Comparison of ENCODE assay signal across 8 cellular contexts in genomic region chr15:74788716-74789151, GRCh38. TPM values are rescaled to one million over a fixed set of nuclear protein-coding genes. Genes with fewer than 3 reads are reported as not detected.
DNase-seq lines count a peak whose midpoint lies in the region; ATAC-seq and TF ChIP-seq lines count a peak whose summit lies in the region.

No MANE protein-coding gene starts in this region.

- no peaks in the 10 kb centered on the region for H3K9me3 Mint-ChIP-seq in activated T-helper 17 cell treated with anti-CD3 and anti-CD28 coated beads, Interleukin-2, amount 50 U/mL, for 72 hours
- no peaks in the 10 kb centered on the region for H3K9me3 Mint-ChIP-seq in natural killer cell

- DNase-seq in left ventricle myocardium inferior, result no peak
- DNase-seq in left cardiac atrium, result no peak
- DNase-seq in Jurkat, Clone E6-1 (ENCODE audit: low read depth, low spot score), result peak; percentile 73
- peak; percentile 67 for DNase-seq in natural killer cell
- DNase-seq in cerebellar cortex (ENCODE audit: low spot score), result no peak
- no peak for DNase-seq in GM19240 (ENCODE audit: insufficient read length, low spot score)

- TF ChIP-seq CTCF in left ventricle myocardium inferior (IDR thresholded peaks at IDR 0.05; ENCODE audit: borderline replicate concordance) (no peak), natural killer cell (IDR thresholded peaks at IDR 0.05) (no peak)

- intact Hi-C loops in left ventricle myocardium inferior (cut with micrococcal nuclease) (no loop called here), left cardiac atrium (cut with DNase I) (loop anchor here in 1 of 2 donors (10.0 kb wide), 2 partner anchors 46 to 116 kb away; partner anchors contain the start of gene FAM219B), natural killer cell (cut with micrococcal nuclease) (loop anchor here (2.0 to 10.0 kb wide), 5 partner anchors 54 to 666 kb away; partner anchors contain the start of genes ARID3B, C15orf39, COX5A and SIN3A)

- peak overlapping the region; percentile 89 for H3K27ac Mint-ChIP-seq in activated T-helper 17 cell treated with anti-CD3 and anti-CD28 coated beads, Interleukin-2, amount 50 U/mL, for 72 hours
- H3K27ac Mint-ChIP-seq in natural killer cell, result peak overlapping the region; percentile 95 to 100

- H3K4me1 ChIP-seq in left ventricle myocardium inferior, result peaks cover 100% of the 10 kb centered on the region

- H3K4me3 ChIP-seq in left ventricle myocardium inferior, result peak overlapping the region; percentile 45
- peak overlapping the region; percentile 46 for H3K4me3 ChIP-seq in Jurkat, Clone E6-1 (ENCODE audit: low read length)

- H3K27me3 ChIP-seq in left ventricle myocardium inferior (ENCODE audit: low read depth), result no peaks in the 10 kb centered on the region

- peak overlapping the region; percentile 84 for H3K4me3 Mint-ChIP-seq in activated T-helper 17 cell treated with anti-CD3 and anti-CD28 coated beads, Interleukin-2, amount 50 U/mL, for 72 hours
- peak overlapping the region; percentile 97 for H3K4me3 Mint-ChIP-seq in natural killer cell

- no peaks in the 10 kb centered on the region for H3K36me3 ChIP-seq in left ventricle myocardium inferior

- H3K36me3 Mint-ChIP-seq in activated T-helper 17 cell treated with anti-CD3 and anti-CD28 coated beads, Interleukin-2, amount 50 U/mL, for 72 hours (ENCODE audit: low read depth), result peaks cover 84% of the 10 kb centered on the region
- H3K36me3 Mint-ChIP-seq in natural killer cell, result no peaks in the 10 kb centered on the region

- no peak for ATAC-seq in left cardiac atrium
- ATAC-seq in activated T-helper 17 cell treated with anti-CD3 and anti-CD28 coated beads, Interleukin-2, amount 50 U/mL, for 72 hours (replicated peaks), result peak; percentile 31
- peak; percentile 34 to 59 (median 49) for ATAC-seq in natural killer cell
- no peak for ATAC-seq in HG02763 (IDR thresholded peaks at IDR 0.05; ENCODE audit: unreplicated experiment)

- peaks cover 46% of the 10 kb centered on the region for H3K4me1 Mint-ChIP-seq in activated T-helper 17 cell treated with anti-CD3 and anti-CD28 coated beads, Interleukin-2, amount 50 U/mL, for 72 hours
- H3K4me1 Mint-ChIP-seq in natural killer cell, result peaks cover 88 to 99% of the 10 kb centered on the region in 2 donors

- H3K9me3 ChIP-seq in left ventricle myocardium inferior (replicated peaks), result no peaks in the 10 kb centered on the region

- H3K27ac ChIP-seq in left ventricle myocardium inferior (replicated peaks), result peak overlapping the region; percentile 98

- no peaks in the 10 kb centered on the region for H3K27me3 Mint-ChIP-seq in activated T-helper 17 cell treated with anti-CD3 and anti-CD28 coated beads, Interleukin-2, amount 50 U/mL, for 72 hours
- no peaks in the 10 kb centered on the region for H3K27me3 Mint-ChIP-seq in natural killer cell (ENCODE audit: low read depth in 2 of 2)

RNA-seq across cellular contexts. Expression of gene CSK, which starts 6.9 kb away (rescaled TPM):
- total RNA-seq in left ventricle myocardium inferior (34.0 TPM), left cardiac atrium (10 to 100 TPM; 49.7 to 59.2 TPM), natural killer cell (100 to 1,000 TPM; 282 to 334 (median 287) TPM)
- polyA plus RNA-seq in Jurkat, Clone E6-1 (2012; ENCODE audit: insufficient read depth, insufficient read length), result 222 TPM
- 100 to 1,000 TPM; 176 to 316 TPM for total RNA-seq in activated T-helper 17 cell treated with anti-CD3 and anti-CD28 coated beads, Interleukin-2, amount 50 U/mL, for 72 hours

RNA-seq across cellular contexts. Expression of gene LMAN1L, which starts 23.9 kb away (rescaled TPM):
- total RNA-seq in left ventricle myocardium inferior, result 8.1 TPM
- total RNA-seq in left cardiac atrium, result 100 to 1,000 TPM in 1 of 2 donors, 10 to 100 TPM in 1; 72.9 to 110 TPM
- polyA plus RNA-seq in Jurkat, Clone E6-1 (2012; ENCODE audit: insufficient read depth, insufficient read length), result not detected
- total RNA-seq in activated T-helper 17 cell treated with anti-CD3 and anti-CD28 coated beads, Interleukin-2, amount 50 U/mL, for 72 hours, result 1 to 10 TPM in 1 of 2 donors, under 1 TPM in 1; 0.82 to 1.6 TPM
- 1 to 10 TPM in 1 of 3 donors, under 1 TPM in 2; 0.72 to 1.1 (median 0.94) TPM for total RNA-seq in natural killer cell

RNA-seq across cellular contexts. Expression of gene CPLX3, which starts 37.7 kb away (rescaled TPM):
- total RNA-seq in left ventricle myocardium inferior (1.2 TPM), left cardiac atrium (10 to 100 TPM; 11.0 to 24.5 TPM), natural killer cell (under 1 TPM in 2 of 3 donors, not detected in 1; 0.16 to 0.93 TPM)
- polyA plus RNA-seq in Jurkat, Clone E6-1 (2012; ENCODE audit: insufficient read depth, insufficient read length), result not detected
- under 1 TPM; 0.15 to 0.19 TPM for total RNA-seq in activated T-helper 17 cell treated with anti-CD3 and anti-CD28 coated beads, Interleukin-2, amount 50 U/mL, for 72 hours

RNA-seq across cellular contexts. Expression of gene CYP1A2, which starts 40.1 kb away (rescaled TPM):
- total RNA-seq in left ventricle myocardium inferior (not detected), left cardiac atrium (under 1 TPM in 1 of 2 donors, not detected in 1; 0.12 TPM), natural killer cell (not detected)
- not detected for polyA plus RNA-seq in Jurkat, Clone E6-1 (2012; ENCODE audit: insufficient read depth, insufficient read length)
- not detected for total RNA-seq in activated T-helper 17 cell treated with anti-CD3 and anti-CD28 coated beads, Interleukin-2, amount 50 U/mL, for 72 hours

RNA-seq across cellular contexts. Expression of gene ULK3, which starts 54.2 kb away (rescaled TPM):
- 34.1 TPM for total RNA-seq in left ventricle myocardium inferior
- total RNA-seq in left cardiac atrium, result 10 to 100 TPM; 35.3 to 41.4 TPM
- 91.9 TPM for polyA plus RNA-seq in Jurkat, Clone E6-1 (2012; ENCODE audit: insufficient read depth, insufficient read length)
- total RNA-seq in activated T-helper 17 cell treated with anti-CD3 and anti-CD28 coated beads, Interleukin-2, amount 50 U/mL, for 72 hours, result 10 to 100 TPM; 44.1 to 46.7 TPM
- 10 to 100 TPM; 54.8 to 75.1 (median 64.7) TPM for total RNA-seq in natural killer cell

Comparison
In these comparisons a context has a peak if more than half of its experiments do, and no peak if none do; other contexts are left out.
1. DNase-seq: peak in Jurkat, Clone E6-1 (single experiment) and natural killer cell (single experiment); none in left ventricle myocardium inferior (single experiment), left cardiac atrium (single experiment), cerebellar cortex (single experiment) and GM19240 (single experiment).
2. ATAC-seq: peak in activated T-helper 17 cell treated with anti-CD3 and anti-CD28 coated beads, Interleukin-2, amount 50 U/mL, for 72 hours (single experiment) and natural killer cell (3 of 3); none in left cardiac atrium (0 of 2) and HG02763 (single experiment).